1 cellular context compared by ENCODE assay signal in the genomic region with DNA sequence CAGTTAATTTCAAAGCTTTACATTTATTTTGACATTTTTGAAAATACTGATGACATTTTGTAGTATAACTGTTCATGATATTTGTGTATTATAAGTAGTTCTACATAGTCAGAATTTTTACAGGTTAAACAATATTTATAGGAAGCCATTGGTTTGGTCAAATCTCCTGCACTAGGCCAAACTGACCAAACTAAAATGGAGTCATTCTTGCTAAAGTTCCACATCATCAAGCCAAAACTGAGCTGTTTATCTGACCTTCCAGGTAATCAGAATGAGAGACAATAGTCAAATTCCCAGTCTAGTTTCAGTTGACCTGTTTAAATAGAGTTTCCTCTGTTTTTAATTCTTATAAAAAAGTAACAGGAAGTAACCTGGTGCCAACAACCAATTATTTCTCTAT.
TF ChIP-seq lines count a peak whose summit lies in the region.

No MANE protein-coding gene starts in this region.

TF ChIP-seq in K562, 482 proteins besides CTCF, POLR2A, EP300 and RAD21 (continued from another document):
- TF ChIP-seq, protein P1, sequence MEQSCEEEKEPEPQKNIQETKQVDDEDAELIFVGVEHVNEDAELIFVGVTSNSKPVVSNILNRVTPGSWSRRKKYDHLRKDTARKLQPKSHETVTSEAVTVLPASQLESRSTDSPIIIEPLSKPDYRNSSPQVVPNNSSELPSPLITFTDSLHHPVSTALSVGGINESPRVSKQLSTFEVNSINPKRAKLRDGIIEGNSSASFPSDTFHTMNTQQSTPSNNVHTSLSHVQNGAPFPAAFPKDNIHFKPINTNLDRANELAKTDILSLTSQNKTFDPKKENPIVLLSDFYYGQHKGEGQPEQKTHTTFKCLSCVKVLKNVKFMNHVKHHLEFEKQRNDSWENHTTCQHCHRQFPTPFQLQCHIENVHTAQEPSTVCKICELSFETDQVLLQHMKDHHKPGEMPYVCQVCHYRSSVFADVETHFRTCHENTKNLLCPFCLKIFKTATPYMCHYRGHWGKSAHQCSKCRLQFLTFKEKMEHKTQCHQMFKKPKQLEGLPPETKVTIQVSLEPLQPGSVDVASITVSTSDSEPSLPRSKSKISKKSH (CRISPR knock-in tag; IDR thresholded peaks at IDR 0.05): no peak
- TF ChIP-seq ZNF124 (CRISPR knock-in tag; IDR thresholded peaks at IDR 0.05): no peak
- TF ChIP-seq NCOA1 (IDR thresholded peaks at IDR 0.05; ENCODE audit: low read depth): no peak
- TF ChIP-seq, protein P2, sequence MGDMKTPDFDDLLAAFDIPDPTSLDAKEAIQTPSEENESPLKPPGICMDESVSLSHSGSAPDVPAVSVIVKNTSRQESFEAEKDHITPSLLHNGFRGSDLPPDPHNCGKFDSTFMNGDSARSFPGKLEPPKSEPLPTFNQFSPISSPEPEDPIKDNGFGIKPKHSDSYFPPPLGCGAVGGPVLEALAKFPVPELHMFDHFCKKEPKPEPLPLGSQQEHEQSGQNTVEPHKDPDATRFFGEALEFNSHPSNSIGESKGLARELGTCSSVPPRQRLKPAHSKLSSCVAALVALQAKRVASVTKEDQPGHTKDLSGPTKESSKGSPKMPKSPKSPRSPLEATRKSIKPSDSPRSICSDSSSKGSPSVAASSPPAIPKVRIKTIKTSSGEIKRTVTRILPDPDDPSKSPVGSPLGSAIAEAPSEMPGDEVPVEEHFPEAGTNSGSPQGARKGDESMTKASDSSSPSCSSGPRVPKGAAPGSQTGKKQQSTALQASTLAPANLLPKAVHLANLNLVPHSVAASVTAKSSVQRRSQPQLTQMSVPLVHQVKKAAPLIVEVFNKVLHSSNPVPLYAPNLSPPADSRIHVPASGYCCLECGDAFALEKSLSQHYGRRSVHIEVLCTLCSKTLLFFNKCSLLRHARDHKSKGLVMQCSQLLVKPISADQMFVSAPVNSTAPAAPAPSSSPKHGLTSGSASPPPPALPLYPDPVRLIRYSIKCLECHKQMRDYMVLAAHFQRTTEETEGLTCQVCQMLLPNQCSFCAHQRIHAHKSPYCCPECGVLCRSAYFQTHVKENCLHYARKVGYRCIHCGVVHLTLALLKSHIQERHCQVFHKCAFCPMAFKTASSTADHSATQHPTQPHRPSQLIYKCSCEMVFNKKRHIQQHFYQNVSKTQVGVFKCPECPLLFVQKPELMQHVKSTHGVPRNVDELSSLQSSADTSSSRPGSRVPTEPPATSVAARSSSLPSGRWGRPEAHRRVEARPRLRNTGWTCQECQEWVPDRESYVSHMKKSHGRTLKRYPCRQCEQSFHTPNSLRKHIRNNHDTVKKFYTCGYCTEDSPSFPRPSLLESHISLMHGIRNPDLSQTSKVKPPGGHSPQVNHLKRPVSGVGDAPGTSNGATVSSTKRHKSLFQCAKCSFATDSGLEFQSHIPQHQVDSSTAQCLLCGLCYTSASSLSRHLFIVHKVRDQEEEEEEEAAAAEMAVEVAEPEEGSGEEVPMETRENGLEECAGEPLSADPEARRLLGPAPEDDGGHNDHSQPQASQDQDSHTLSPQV (IDR thresholded peaks at IDR 0.05): peak; percentile 79
- TF ChIP-seq, protein P3, sequence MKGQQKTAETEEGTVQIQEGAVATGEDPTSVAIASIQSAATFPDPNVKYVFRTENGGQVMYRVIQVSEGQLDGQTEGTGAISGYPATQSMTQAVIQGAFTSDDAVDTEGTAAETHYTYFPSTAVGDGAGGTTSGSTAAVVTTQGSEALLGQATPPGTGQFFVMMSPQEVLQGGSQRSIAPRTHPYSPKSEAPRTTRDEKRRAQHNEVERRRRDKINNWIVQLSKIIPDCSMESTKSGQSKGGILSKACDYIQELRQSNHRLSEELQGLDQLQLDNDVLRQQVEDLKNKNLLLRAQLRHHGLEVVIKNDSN (CRISPR knock-in tag; IDR thresholded peaks at IDR 0.05): no peak
- TF ChIP-seq MYNN (IDR thresholded peaks at IDR 0.05): no peak
- no peak for TF ChIP-seq MYNN (CRISPR knock-in tag; IDR thresholded peaks at IDR 0.05)
- TF ChIP-seq TSC22D4 (tag; IDR thresholded peaks at IDR 0.05): no peak
- no peak for TF ChIP-seq NFE2L1 (tag; IDR thresholded peaks at IDR 0.05; ENCODE audit: borderline replicate concordance, low read depth)
- TF ChIP-seq DMBX1 (CRISPR knock-in tag; IDR thresholded peaks at IDR 0.05; ENCODE audit: borderline replicate concordance): peak; percentile 68; the same call in 1 of the 2 replicates
